13 cellular contexts compared by ENCODE assay signal in genomic region chr18:27413495-27414401, GRCh38.
DNase-seq lines count a peak whose midpoint lies in the region; ATAC-seq and TF ChIP-seq lines count a peak whose summit lies in the region.
"Had no signal": no experiment of that assay in that cellular context is flagged by ENCODE, and none has a peak within 500 bp of the region (broad histone marks: within the 10 kb centered on the region; RNA-seq: fewer than 3 reads in every experiment).

No MANE protein-coding gene starts in this region.

- H4K20me1 ChIP-seq in PC-9 (ENCODE audit: insufficient read depth) (no peaks in the 10 kb centered on the region), fibroblast of lung (ENCODE audit: control insufficient read depth, extremely low read depth, insufficient read depth, low read length) (no peaks in the 10 kb centered on the region), neural progenitor cell (ENCODE audit: low read depth) (no peaks in the 10 kb centered on the region)
- H4K20me1 ChIP-seq: BLaER1 treated with 17β-estradiol and CSF1 and Interleukin-3, amounts not matched to agents 10 nM and 100 nM had no signal

- peak overlapping the region; percentile 52; the same call in 1 of the 2 replicates for H2AFZ ChIP-seq in PC-9
- no peak overlapping the region for H2AFZ ChIP-seq in fibroblast of lung (ENCODE audit: low read length)
- H2AFZ ChIP-seq in neural progenitor cell (replicated peaks) = peak overlapping the region; percentile 55

- intact Hi-C loops in PC-9 (cut with micrococcal nuclease; ENCODE audit: unreplicated experiment) = loop anchor here (1.0 kb wide), 1 partner anchor 35 kb away; no protein-coding TSS in a partner anchor

- H3K9me3 ChIP-seq in PC-9 (ENCODE audit: insufficient read depth, low read depth) (no peaks in the 10 kb centered on the region; the same call in 1 of the 2 replicates), fibroblast of lung (ENCODE audit: control insufficient read depth, insufficient read depth, low read depth, low read length) (no peaks in the 10 kb centered on the region), neural progenitor cell (ENCODE audit: low read depth) (no peaks in the 10 kb centered on the region)
- no peaks in the 10 kb centered on the region for H3K9me3 ChIP-seq in CD8-positive, alpha-beta memory T cell (ENCODE audit: low read length)
- H3K9me3 ChIP-seq: ascending aorta; BLaER1 treated with 17β-estradiol and CSF1 and Interleukin-3, amounts not matched to agents 10 nM and 100 nM had no signal

- H3K4me2 ChIP-seq in PC-9 (peak overlapping the region; percentile 61), fibroblast of lung (ENCODE audit: extremely low read depth, insufficient read depth, low read length) (no peak overlapping the region), neural progenitor cell (no peak overlapping the region)
- H3K4me2 ChIP-seq: BLaER1 treated with 17β-estradiol and CSF1 and Interleukin-3, amounts not matched to agents 10 nM and 100 nM had no signal

- H3K4me1 Mint-ChIP-seq in neural progenitor cell = peaks cover 45% of the 10 kb centered on the region
- H3K4me1 Mint-ChIP-seq in CD8-positive, alpha-beta memory T cell = no peaks in the 10 kb centered on the region

- H3K27ac Mint-ChIP-seq in neural progenitor cell = peak overlapping the region; percentile 93
- no peak overlapping the region for H3K27ac Mint-ChIP-seq in CD8-positive, alpha-beta memory T cell

- peaks cover 3% of the 10 kb centered on the region for H3K27me3 Mint-ChIP-seq in neural progenitor cell (ENCODE audit: insufficient read depth, low read depth)
- no peaks in the 10 kb centered on the region for H3K27me3 Mint-ChIP-seq in CD8-positive, alpha-beta memory T cell

- ATAC-seq in HG03378 (IDR thresholded peaks at IDR 0.05; ENCODE audit: unreplicated experiment) = no peak

- no peak for TF ChIP-seq CTCF in PC-9 (conservative IDR thresholded peaks at IDR 0.05)
- no peak for TF ChIP-seq CTCF in fibroblast of lung (conservative IDR thresholded peaks at IDR 0.05 in 1 of 2, IDR thresholded peaks at IDR 0.05 in 1 of 2; ENCODE audit: low read depth in 1 of 2, low read length in 2 of 2)
- no peak for TF ChIP-seq CTCF in neural progenitor cell (IDR thresholded peaks at IDR 0.05)

- POLR2A ChIA-PET in PC-9 (lab: Charles Lee; ENCODE audit: unreplicated experiment) = interaction anchor here (0.7 kb wide), 1 partner anchor 35 kb away, joined by 7 read pairs; no protein-coding TSS in a partner anchor
- POLR2A ChIA-PET in CD8-positive, alpha-beta memory T cell (lab: Charles Lee) = no interaction called here

- H3K79me2 ChIP-seq in PC-9 (ENCODE audit: low read depth) (no peaks in the 10 kb centered on the region), fibroblast of lung (ENCODE audit: control insufficient read depth, insufficient read depth, low read length) (no peaks in the 10 kb centered on the region), neural progenitor cell (ENCODE audit: low read depth) (no peaks in the 10 kb centered on the region)

- H3K36me3 ChIP-seq in PC-9 (ENCODE audit: low read depth) (no peaks in the 10 kb centered on the region), fibroblast of lung (ENCODE audit: control insufficient read depth, insufficient read depth, low read length) (no peaks in the 10 kb centered on the region), neural progenitor cell (no peaks in the 10 kb centered on the region)
- no peaks in the 10 kb centered on the region for H3K36me3 ChIP-seq in CD8-positive, alpha-beta memory T cell (ENCODE audit: insufficient read depth, low read length)
- H3K36me3 ChIP-seq: ascending aorta; BLaER1 treated with 17β-estradiol and CSF1 and Interleukin-3, amounts not matched to agents 10 nM and 100 nM had no signal

- H3K27ac ChIP-seq in PC-9 = peak overlapping the region; percentile 54
- no peak overlapping the region for H3K27ac ChIP-seq in fibroblast of lung (ENCODE audit: insufficient read depth, low read length)
- no peak overlapping the region for H3K27ac ChIP-seq in neural progenitor cell
- H3K27ac ChIP-seq in CD8-positive, alpha-beta memory T cell (ENCODE audit: low read depth, low read length) = no peak overlapping the region
- H3K27ac ChIP-seq: ascending aorta; BLaER1 treated with 17β-estradiol and CSF1 and Interleukin-3, amounts not matched to agents 10 nM and 100 nM had no signal

- no TSS peak for BruUV-seq in PC-9 (replicated peaks; lab: Mats Ljungman, UMichigan)

- H3F3A ChIP-seq in PC-9 (ENCODE audit: insufficient read depth, low read depth) (no peaks in the 10 kb centered on the region), neural progenitor cell (ENCODE audit: low read depth) (no peaks in the 10 kb centered on the region)

- no peaks in the 10 kb centered on the region for H3K9me2 ChIP-seq in PC-9 (ENCODE audit: insufficient read depth)

- no peak overlapping the region for H3K9ac ChIP-seq in fibroblast of lung (ENCODE audit: insufficient read depth, low read length)
- H3K9ac ChIP-seq in neural progenitor cell = no peak overlapping the region
- H3K9ac ChIP-seq: BLaER1 treated with 17β-estradiol and CSF1 and Interleukin-3, amounts not matched to agents 10 nM and 100 nM had no signal

- H3K36me3 Mint-ChIP-seq in neural progenitor cell = peaks cover 2% of the 10 kb centered on the region
- no peaks in the 10 kb centered on the region for H3K36me3 Mint-ChIP-seq in CD8-positive, alpha-beta memory T cell

- no peak overlapping the region for H3K4me3 Mint-ChIP-seq in neural progenitor cell
- H3K4me3 Mint-ChIP-seq in CD8-positive, alpha-beta memory T cell = no peak overlapping the region

- CTCF ChIA-PET in PC-9 (lab: Charles Lee) = no interaction called here
- CTCF ChIA-PET in CD8-positive, alpha-beta memory T cell (lab: Charles Lee) = no interaction called here

- H3K27me3 ChIP-seq in PC-9 (ENCODE audit: insufficient read depth, low read depth) (no peaks in the 10 kb centered on the region), fibroblast of lung (ENCODE audit: control insufficient read depth, insufficient read depth, low read length) (no peaks in the 10 kb centered on the region), neural progenitor cell (no peaks in the 10 kb centered on the region)
- no peaks in the 10 kb centered on the region for H3K27me3 ChIP-seq in CD8-positive, alpha-beta memory T cell (ENCODE audit: insufficient read depth, low read length, poor library complexity, severe bottlenecking)
- H3K27me3 ChIP-seq: ascending aorta; BLaER1 treated with 17β-estradiol and CSF1 and Interleukin-3, amounts not matched to agents 10 nM and 100 nM had no signal

- no peak overlapping the region for H3K4me3 ChIP-seq in PC-9
- H3K4me3 ChIP-seq in fibroblast of lung (replicated peaks in 1 of 4; ENCODE audit: control extremely low read depth in 1 of 4, insufficient read depth in 1 of 4, low read depth in 3 of 4, low read length in 4 of 4) = no peak overlapping the region
- no peak overlapping the region for H3K4me3 ChIP-seq in neural progenitor cell
- H3K4me3 ChIP-seq in CD8-positive, alpha-beta memory T cell (ENCODE audit: low read length) = no peak overlapping the region
- H3K4me3 ChIP-seq: ascending aorta; BLaER1 treated with 17β-estradiol and CSF1 and Interleukin-3, amounts not matched to agents 10 nM and 100 nM had no signal

- H3K4me1 ChIP-seq in PC-9 (replicated peaks; ENCODE audit: insufficient read depth) (peaks cover 19% of the 10 kb centered on the region), fibroblast of lung (ENCODE audit: control insufficient read depth, extremely low read depth, insufficient read depth, low read length) (no peaks in the 10 kb centered on the region), neural progenitor cell (peaks cover 14% of the 10 kb centered on the region)
- H3K4me1 ChIP-seq in CD8-positive, alpha-beta memory T cell (ENCODE audit: insufficient read depth, low read length) = no peaks in the 10 kb centered on the region
- H3K4me1 ChIP-seq: ascending aorta; BLaER1 treated with 17β-estradiol and CSF1 and Interleukin-3, amounts not matched to agents 10 nM and 100 nM had no signal

- peak; percentile 34 for DNase-seq in Ammon's horn (ENCODE audit: low spot score)
- DNase-seq in PC-9 = peak; percentile 30 to 84
- peak; percentile 15 to 89 for DNase-seq in fibroblast of lung (ENCODE audit: low read depth in 2 of 2)
- no peak for DNase-seq in neural progenitor cell (ENCODE audit: low spot score)
- no peak for DNase-seq in CD8-positive, alpha-beta memory T cell
- DNase-seq in amygdala (lab: John Stamatoyannopoulos, UW) = no peak
- no peak for DNase-seq in NCI-H1092 (lab: John Stamatoyannopoulos, UW)
- DNase-seq: activated CD4-positive, alpha-beta T cell treated with anti-CD3 and anti-CD28 coated beads, Interleukin-2, amount 50 U/mL, for 4 hours; SHP77 treated with DMSO at 0.1 percent for 48 hours; small intestine had no signal

- H3K9me3 Mint-ChIP-seq in neural progenitor cell = peaks cover 16% of the 10 kb centered on the region
- peaks cover 6 to 20% (median 13%) of the 10 kb centered on the region in 5 donors for H3K9me3 Mint-ChIP-seq in CD8-positive, alpha-beta memory T cell

Comparison
In these comparisons a context has a peak if more than half of its experiments do, and no peak if none do; other contexts are left out.
1. DNase-seq: peak in Ammon's horn (single experiment), PC-9 (2 of 2) and fibroblast of lung (2 of 2); none in neural progenitor cell (single experiment), CD8-positive, alpha-beta memory T cell (0 of 5), amygdala (0 of 56) and NCI-H1092 (single experiment).